ENCODE assay signal across 6 cellular contexts in the genomic region with DNA sequence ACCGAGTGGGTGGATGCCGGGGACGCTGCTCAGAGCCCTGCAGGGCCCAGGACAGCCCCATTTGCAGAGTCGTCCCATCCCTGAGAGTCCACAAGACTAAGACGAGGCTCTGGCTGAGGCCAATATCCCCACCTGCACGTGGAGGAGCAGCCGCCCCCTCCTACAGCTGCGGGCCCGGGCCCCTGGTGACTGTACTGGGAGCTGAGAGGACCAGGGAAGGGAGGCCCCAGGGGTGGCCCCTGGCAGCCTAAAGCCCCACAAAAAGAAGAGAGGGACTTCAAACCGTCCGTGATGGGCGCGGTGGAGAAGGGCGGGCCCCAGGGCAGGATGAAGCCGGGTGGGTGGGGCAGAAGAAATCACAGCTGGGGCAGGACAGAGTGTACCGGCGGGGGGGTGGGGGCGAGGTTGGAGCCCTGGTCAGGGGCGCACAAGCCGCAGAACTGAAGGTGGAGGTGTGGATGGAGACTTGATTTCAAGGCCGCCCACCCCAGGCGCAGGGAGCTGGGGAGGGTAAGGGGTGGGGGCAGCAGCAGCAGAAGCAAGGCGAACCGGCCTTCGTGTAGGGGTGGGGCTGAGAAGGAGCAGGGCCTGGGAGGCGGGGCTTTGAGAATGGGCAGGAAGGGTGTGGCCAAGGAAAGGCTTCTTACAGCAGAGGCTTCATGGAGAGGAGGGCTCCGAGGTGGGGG. TPM values are rescaled to one million over a fixed set of nuclear protein-coding genes. Genes with fewer than 3 reads are reported as not detected.
DNase-seq lines count a peak whose midpoint lies in the region; ATAC-seq lines count a peak whose summit lies in the region.

No MANE protein-coding gene starts in this region.

- peak overlapping the region; percentile 73 for H3K4me3 Mint-ChIP-seq in activated CD8-positive, alpha-beta T cell treated with anti-CD3 and anti-CD28 coated beads, Interleukin-2, amount 10 ng/mL, durations not matched to agents 7 days and 5 days

- H3K27me3 Mint-ChIP-seq in activated CD8-positive, alpha-beta T cell treated with anti-CD3 and anti-CD28 coated beads, Interleukin-2, amount 10 ng/mL, durations not matched to agents 7 days and 5 days (ENCODE audit: low read depth) = no peaks in the 10 kb centered on the region

- POLR2A ChIA-PET in activated CD8-positive, alpha-beta T cell treated with anti-CD3 and anti-CD28 coated beads, Interleukin-2, amount 10 ng/mL, durations not matched to agents 7 days and 5 days (lab: Charles Lee) = interaction anchor here (0.9 kb wide), 1 partner anchor 112 kb away, joined by 4 read pairs; a partner anchor contains a TSS

- peak overlapping the region; percentile 89 for H3K27ac Mint-ChIP-seq in activated CD8-positive, alpha-beta T cell treated with anti-CD3 and anti-CD28 coated beads, Interleukin-2, amount 10 ng/mL, durations not matched to agents 7 days and 5 days

- CTCF ChIA-PET in activated CD8-positive, alpha-beta T cell treated with anti-CD3 and anti-CD28 coated beads, Interleukin-2, amount 10 ng/mL, durations not matched to agents 7 days and 5 days (lab: Charles Lee) = interaction anchor here (1.3 kb wide), 1 partner anchor 9 kb away, joined by 9 read pairs; no protein-coding TSS in a partner anchor

- H3K4me1 Mint-ChIP-seq in activated CD8-positive, alpha-beta T cell treated with anti-CD3 and anti-CD28 coated beads, Interleukin-2, amount 10 ng/mL, durations not matched to agents 7 days and 5 days (ENCODE audit: low read depth) = peaks cover 11% of the 10 kb centered on the region

- no peaks in the 10 kb centered on the region for H3K9me3 Mint-ChIP-seq in activated CD8-positive, alpha-beta T cell treated with anti-CD3 and anti-CD28 coated beads, Interleukin-2, amount 10 ng/mL, durations not matched to agents 7 days and 5 days (ENCODE audit: insufficient read depth)

- DNase-seq in SKM-1 treated with dmso at 0.1 percent for 144 hours (lab: John Stamatoyannopoulos, UW; ENCODE audit: unreplicated experiment) (peak; percentile 6), SKM-1 (lab: John Stamatoyannopoulos, UW; ENCODE audit: unreplicated experiment) (no peak), cardiac septum (ENCODE audit: low spot score) (peak; percentile 83), SHP77 (lab: John Stamatoyannopoulos, UW) (no peak)
- DNase-seq in activated CD8-positive, alpha-beta T cell treated with anti-CD3 and anti-CD28 coated beads, Interleukin-2, amount 10 ng/mL, durations not matched to agents 7 days and 5 days = peak; percentile 94
- DNase-seq in stimulated activated naive CD4-positive, alpha-beta T cell treated with Interleukin-2 at 50 U/mL for 16 hours (lab: John Stamatoyannopoulos, UW) = peak; percentile 76

- ATAC-seq in activated CD8-positive, alpha-beta T cell treated with anti-CD3 and anti-CD28 coated beads, Interleukin-2, amount 10 ng/mL, durations not matched to agents 7 days and 5 days = peak; percentile 85

- peaks cover 24% of the 10 kb centered on the region for H3K36me3 Mint-ChIP-seq in activated CD8-positive, alpha-beta T cell treated with anti-CD3 and anti-CD28 coated beads, Interleukin-2, amount 10 ng/mL, durations not matched to agents 7 days and 5 days (ENCODE audit: low read depth)

- intact Hi-C loops in cardiac septum (cut with DNase I) = no loop called here

RNA-seq across cellular contexts. Expression of a gene that starts 12.9 kb away (rescaled TPM):
- 1 to 10 TPM; 2.1 to 2.2 TPM for total RNA-seq in activated CD8-positive, alpha-beta T cell treated with anti-CD3 and anti-CD28 coated beads, Interleukin-2, amount 10 ng/mL, durations not matched to agents 7 days and 5 days
- 31.0 TPM for total RNA-seq in cardiac septum

RNA-seq across cellular contexts. Expression of a gene that starts 20.3 kb away (rescaled TPM):
- not detected for total RNA-seq in activated CD8-positive, alpha-beta T cell treated with anti-CD3 and anti-CD28 coated beads, Interleukin-2, amount 10 ng/mL, durations not matched to agents 7 days and 5 days
- total RNA-seq in cardiac septum = 0.54 TPM

RNA-seq across cellular contexts. Expression of a gene that starts 20.6 kb away (rescaled TPM):
- total RNA-seq in activated CD8-positive, alpha-beta T cell treated with anti-CD3 and anti-CD28 coated beads, Interleukin-2, amount 10 ng/mL, durations not matched to agents 7 days and 5 days = 10 to 100 TPM; 55.9 to 60.4 TPM
- 27.0 TPM for total RNA-seq in cardiac septum

RNA-seq across cellular contexts. Expression of a gene that starts 20.9 kb away (rescaled TPM):
- not detected for total RNA-seq in activated CD8-positive, alpha-beta T cell treated with anti-CD3 and anti-CD28 coated beads, Interleukin-2, amount 10 ng/mL, durations not matched to agents 7 days and 5 days
- not detected for total RNA-seq in cardiac septum

RNA-seq across cellular contexts. Expression of a gene that starts 31.6 kb away (rescaled TPM):
- not detected for total RNA-seq in activated CD8-positive, alpha-beta T cell treated with anti-CD3 and anti-CD28 coated beads, Interleukin-2, amount 10 ng/mL, durations not matched to agents 7 days and 5 days
- total RNA-seq in cardiac septum = 0.62 TPM

Comparison
In these comparisons a context has a peak if more than half of its experiments do, and no peak if none do; other contexts are left out.
1. DNase-seq: peak in SKM-1 treated with dmso at 0.1 percent for 144 hours (single experiment), activated CD8-positive, alpha-beta T cell treated with anti-CD3 and anti-CD28 coated beads, Interleukin-2, amount 10 ng/mL, durations not matched to agents 7 days and 5 days (single experiment), cardiac septum (single experiment) and stimulated activated naive CD4-positive, alpha-beta T cell treated with Interleukin-2 at 50 U/mL for 16 hours (single experiment); none in SKM-1 (single experiment) and SHP77 (0 of 2).